Comparison of ENCODE assay signal across 1 cellular context in the genomic region with DNA sequence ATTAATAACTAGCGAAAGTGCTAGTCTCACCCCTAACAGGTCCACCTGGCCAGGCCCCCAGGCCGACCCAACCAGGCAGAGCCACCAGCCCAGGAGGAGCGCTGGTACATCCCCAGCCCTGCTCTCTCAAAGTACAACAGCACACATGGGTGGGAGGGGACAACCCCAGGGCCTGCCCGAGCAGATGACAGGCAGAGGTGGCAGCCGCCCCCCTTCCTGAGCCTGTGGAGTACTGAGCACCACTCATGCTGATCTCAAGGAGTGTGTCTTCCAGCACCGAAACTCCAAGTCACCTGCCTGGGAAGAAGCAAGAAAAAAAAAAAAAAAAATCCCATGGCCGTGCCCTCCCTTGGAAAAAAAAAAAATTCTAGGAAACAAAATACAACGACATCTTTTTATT.
TF ChIP-seq lines count a peak whose summit lies in the region.

No MANE protein-coding gene starts in this region.

TF ChIP-seq in GM12878, 131 proteins besides CTCF, POLR2A, EP300 and RAD21 (continued from another document):
- TF ChIP-seq, protein P1, sequence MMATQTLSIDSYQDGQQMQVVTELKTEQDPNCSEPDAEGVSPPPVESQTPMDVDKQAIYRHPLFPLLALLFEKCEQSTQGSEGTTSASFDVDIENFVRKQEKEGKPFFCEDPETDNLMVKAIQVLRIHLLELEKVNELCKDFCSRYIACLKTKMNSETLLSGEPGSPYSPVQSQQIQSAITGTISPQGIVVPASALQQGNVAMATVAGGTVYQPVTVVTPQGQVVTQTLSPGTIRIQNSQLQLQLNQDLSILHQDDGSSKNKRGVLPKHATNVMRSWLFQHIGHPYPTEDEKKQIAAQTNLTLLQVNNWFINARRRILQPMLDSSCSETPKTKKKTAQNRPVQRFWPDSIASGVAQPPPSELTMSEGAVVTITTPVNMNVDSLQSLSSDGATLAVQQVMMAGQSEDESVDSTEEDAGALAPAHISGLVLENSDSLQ (IDR thresholded peaks at IDR 0.05), result peak; percentile 76; the same call in 1 of the 2 replicates
- TF ChIP-seq HDGF (IDR thresholded peaks at IDR 0.05) (no peak), POU2F2 (IDR thresholded peaks at IDR 0.05; ENCODE audit: borderline replicate concordance, low read depth, low read length) (no peak), DPF2 (IDR thresholded peaks at IDR 0.05) (0 out of 2 replicates have a peak, but pooled peaks have one; percentile 21), BHLHE40 (IDR thresholded peaks at IDR 0.05; ENCODE audit: borderline replicate concordance in 1 of 2, low read depth in 2 of 2, low read length in 1 of 2) (peak in 1 of 2 experiments; percentile 62; a peak in 1 of 4 replicates), IKZF1 (conservative IDR thresholded peaks at IDR 0.05) (0 out of 2 replicates have a peak, but pooled peaks have one; percentile 9), WRNIP1 (IDR thresholded peaks at IDR 0.05; ENCODE audit: borderline replicate concordance, low read depth, low read length) (no peak), IKZF2 (IDR thresholded peaks at IDR 0.05) (peak in 1 of 2 experiments; percentile 24; a peak in 1 of 4 replicates), SP1 (IDR thresholded peaks at IDR 0.05; ENCODE audit: low read depth, low read length) (no peak), EGR1 (IDR thresholded peaks at IDR 0.05; ENCODE audit: borderline replicate concordance in 1 of 2, low read depth in 2 of 2, low read length in 2 of 2) (peak in 1 of 2 experiments; percentile 21; a peak in 1 of 3 replicates), SREBF1 (IDR thresholded peaks at IDR 0.05; ENCODE audit: low read length) (no peak)
- TF ChIP-seq, protein P2, sequence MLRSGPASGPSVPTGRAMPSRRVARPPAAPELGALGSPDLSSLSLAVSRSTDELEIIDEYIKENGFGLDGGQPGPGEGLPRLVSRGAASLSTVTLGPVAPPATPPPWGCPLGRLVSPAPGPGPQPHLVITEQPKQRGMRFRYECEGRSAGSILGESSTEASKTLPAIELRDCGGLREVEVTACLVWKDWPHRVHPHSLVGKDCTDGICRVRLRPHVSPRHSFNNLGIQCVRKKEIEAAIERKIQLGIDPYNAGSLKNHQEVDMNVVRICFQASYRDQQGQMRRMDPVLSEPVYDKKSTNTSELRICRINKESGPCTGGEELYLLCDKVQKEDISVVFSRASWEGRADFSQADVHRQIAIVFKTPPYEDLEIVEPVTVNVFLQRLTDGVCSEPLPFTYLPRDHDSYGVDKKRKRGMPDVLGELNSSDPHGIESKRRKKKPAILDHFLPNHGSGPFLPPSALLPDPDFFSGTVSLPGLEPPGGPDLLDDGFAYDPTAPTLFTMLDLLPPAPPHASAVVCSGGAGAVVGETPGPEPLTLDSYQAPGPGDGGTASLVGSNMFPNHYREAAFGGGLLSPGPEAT (IDR thresholded peaks at IDR 0.05; ENCODE audit: low read depth), result peak; percentile 62; the same call in 1 of the 2 replicates
